ENCODE assay signal across 9 cellular contexts in the genomic region with DNA sequence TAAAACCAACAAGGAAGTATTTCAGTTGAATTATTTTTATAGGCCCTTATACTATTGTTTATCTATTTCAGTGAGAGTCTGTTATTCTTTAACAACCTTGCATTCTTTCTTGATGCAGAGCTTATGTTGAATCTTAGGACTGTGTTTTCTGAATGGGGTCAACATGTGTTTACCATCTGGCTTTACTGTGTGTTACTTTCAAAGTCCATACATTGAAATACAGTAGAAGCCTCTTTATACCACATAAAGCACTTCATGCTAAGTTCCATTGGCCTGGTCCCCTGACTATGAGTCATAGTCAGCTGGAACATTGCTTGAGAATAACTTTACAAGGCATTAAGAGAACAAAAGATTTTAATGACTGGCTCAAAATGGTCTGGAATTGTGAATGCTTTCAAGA.
DNase-seq lines count a peak whose midpoint lies in the region; ATAC-seq and TF ChIP-seq lines count a peak whose summit lies in the region.
"Had no signal": no experiment of that assay in that cellular context is flagged by ENCODE, and none has a peak within 500 bp of the region (broad histone marks: within the 10 kb centered on the region; RNA-seq: fewer than 3 reads in every experiment).

No MANE protein-coding gene starts in this region.

- H3K9me3 Mint-ChIP-seq in Calu3 (ENCODE audit: low read depth, unreplicated experiment): no peaks in the 10 kb centered on the region
- peaks cover 4% of the 10 kb centered on the region for H3K9me3 Mint-ChIP-seq in osteocyte (ENCODE audit: unreplicated experiment)

- H3K36me3 Mint-ChIP-seq in Calu3 (ENCODE audit: insufficient read depth, unreplicated experiment) (no peaks in the 10 kb centered on the region), osteocyte (ENCODE audit: unreplicated experiment) (no peaks in the 10 kb centered on the region)
- H3K36me3 Mint-ChIP-seq: natural killer cell treated with Interleukin-12 subunit alpha and Interleukin-12 subunit beta and Interleukin-15 and Interleukin-18, amount 100 ng/mL, for 72 hours had no signal

- no peak for ATAC-seq in GM18870 (IDR thresholded peaks at IDR 0.05; ENCODE audit: unreplicated experiment)
- ATAC-seq: natural killer cell treated with Interleukin-12 subunit alpha and Interleukin-12 subunit beta and Interleukin-15 and Interleukin-18, amount 100 ng/mL, for 72 hours had no signal

- BruUV-seq in Calu3 (replicated peaks; lab: Mats Ljungman, UMichigan): no TSS peak

- intact Hi-C loops in Calu3 (cut with micrococcal nuclease; ENCODE audit: unreplicated experiment): no loop called here

- CTCF ChIA-PET in Calu3 (lab: Charles Lee): interaction anchor here (1.0 to 1.2 kb wide), 2 partner anchors 150 to 152 kb away, joined by 3 read pairs; no protein-coding TSS in a partner anchor

- peaks cover 6% of the 10 kb centered on the region for H3K4me1 Mint-ChIP-seq in Calu3 (ENCODE audit: low read depth, unreplicated experiment)
- peaks cover 66% of the 10 kb centered on the region for H3K4me1 Mint-ChIP-seq in osteocyte (ENCODE audit: unreplicated experiment)

- no peak overlapping the region for H3K4me3 ChIP-seq in fibroblast of the aortic adventitia (ENCODE audit: low read depth, low read length)

- TF ChIP-seq CTCF in Calu3 (IDR thresholded peaks at IDR 0.05; ENCODE audit: unreplicated experiment) (no peak), fibroblast of the aortic adventitia (IDR thresholded peaks at IDR 0.05; ENCODE audit: insufficient read depth, low read length) (no peak), osteocyte (IDR thresholded peaks at IDR 0.05) (no peak)

- H3K4me3 Mint-ChIP-seq in Calu3 (ENCODE audit: low read depth, unreplicated experiment): no peak overlapping the region
- H3K4me3 Mint-ChIP-seq in osteocyte (ENCODE audit: unreplicated experiment): no peak overlapping the region
- H3K4me3 Mint-ChIP-seq: natural killer cell treated with Interleukin-12 subunit alpha and Interleukin-12 subunit beta and Interleukin-15 and Interleukin-18, amount 100 ng/mL, for 72 hours had no signal

- H3K27ac Mint-ChIP-seq in Calu3 (ENCODE audit: unreplicated experiment) (peak overlapping the region; percentile 67), osteocyte (ENCODE audit: unreplicated experiment) (peak overlapping the region; percentile 91)
- H3K27ac Mint-ChIP-seq: natural killer cell treated with Interleukin-12 subunit alpha and Interleukin-12 subunit beta and Interleukin-15 and Interleukin-18, amount 100 ng/mL, for 72 hours had no signal

- peak; percentile 11 for DNase-seq in Calu3
- DNase-seq in RKO (ENCODE audit: low spot score): peak; percentile 56
- DNase-seq in fibroblast of the aortic adventitia (ENCODE audit: low read depth): peak; percentile 90
- no peak for DNase-seq in osteocyte (ENCODE audit: extremely low spot score, unreplicated experiment)
- no peak for DNase-seq in stimulated activated CD4-positive, alpha-beta T cell treated with anti-CD3 and anti-CD28 coated beads, Interleukin-2, amount 100 ng/mL, for 24 hours
- no peak for DNase-seq in NCI-H526 (lab: John Stamatoyannopoulos, UW)
- no peak for DNase-seq in activated CD4-positive, alpha-beta T cell treated with anti-CD3 and anti-CD28 coated beads for 48 hours

- no peaks in the 10 kb centered on the region for H3K27me3 Mint-ChIP-seq in Calu3 (ENCODE audit: unreplicated experiment)
- no peaks in the 10 kb centered on the region for H3K27me3 Mint-ChIP-seq in osteocyte (ENCODE audit: unreplicated experiment)
- H3K27me3 Mint-ChIP-seq: natural killer cell treated with Interleukin-12 subunit alpha and Interleukin-12 subunit beta and Interleukin-15 and Interleukin-18, amount 100 ng/mL, for 72 hours had no signal

Comparison
In these comparisons a context has a peak if more than half of its experiments do, and no peak if none do; other contexts are left out.
1. DNase-seq: peak in Calu3 (single experiment), RKO (single experiment) and fibroblast of the aortic adventitia (single experiment); none in osteocyte (single experiment), stimulated activated CD4-positive, alpha-beta T cell treated with anti-CD3 and anti-CD28 coated beads, Interleukin-2, amount 100 ng/mL, for 24 hours (0 of 2), NCI-H526 (0 of 2) and activated CD4-positive, alpha-beta T cell treated with anti-CD3 and anti-CD28 coated beads for 48 hours (single experiment).